In the genomic region with DNA sequence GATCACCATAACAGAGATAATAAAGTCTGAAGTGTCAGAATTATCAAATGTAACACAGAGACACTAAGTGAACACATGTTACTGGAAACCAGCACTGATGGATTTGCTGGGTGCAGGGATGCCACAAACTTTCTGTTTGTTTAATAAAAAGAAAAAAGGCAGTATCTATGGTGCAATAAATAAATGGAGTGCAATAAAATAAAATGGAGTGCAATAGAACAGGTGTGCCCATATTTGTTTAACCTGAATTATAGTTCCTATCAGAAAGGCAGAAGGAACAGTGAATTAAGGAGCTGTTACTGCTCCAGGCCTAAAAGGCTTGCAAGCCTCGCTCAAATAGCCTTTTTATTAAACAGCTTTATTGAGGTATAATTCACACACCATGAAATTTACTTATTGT, we compare ENCODE assay signal across 12 cellular contexts.
DNase-seq lines count a peak whose midpoint lies in the region; ATAC-seq and TF ChIP-seq lines count a peak whose summit lies in the region.
"Had no signal": no experiment of that assay in that cellular context is flagged by ENCODE, and none has a peak within 500 bp of the region (broad histone marks: within the 10 kb centered on the region; RNA-seq: fewer than 3 reads in every experiment).

No MANE protein-coding gene starts in this region.

- ATAC-seq in left colon (peak; percentile 92), omental fat pad (ENCODE audit: low FRiP score) (no peak), GM21360 (IDR thresholded peaks at IDR 0.05; ENCODE audit: unreplicated experiment) (no peak)

- intact Hi-C loops in left colon (cut with DNase I, micrococcal nuclease) = no loop called here

- TF ChIP-seq CTCF in omental fat pad (IDR thresholded peaks at IDR 0.05) = no peak
- no peak for TF ChIP-seq CTCF in GM20000 (IDR thresholded peaks at IDR 0.05; ENCODE audit: extremely low read depth, missing control alignments)

- peak; percentile 7 for DNase-seq in NCI-H1105 treated with DMSO at 0.1 percent for 48 hours (lab: John Stamatoyannopoulos, UW)
- no peak for DNase-seq in NCI-H1105 (lab: John Stamatoyannopoulos, UW)
- DNase-seq in NCI-H748 (lab: John Stamatoyannopoulos, UW; ENCODE audit: unreplicated experiment) = peak; percentile 61
- no peak for DNase-seq in left colon
- DNase-seq in omental fat pad (ENCODE audit: low spot score) = no peak
- DNase-seq in GM20000 (ENCODE audit: low spot score) = no peak
- DNase-seq: DMS 273 treated with DMSO at 0.1 percent for 48 hours, DMS79 treated with DMSO at 0.1 percent for 48 hours, EL, HCEC 1CT, HFFc6 had no signal

Comparison
In these comparisons a context has a peak if more than half of its experiments do, and no peak if none do; other contexts are left out.
1. DNase-seq: peak in NCI-H1105 treated with DMSO at 0.1 percent for 48 hours (single experiment) and NCI-H748 (single experiment); none in NCI-H1105 (single experiment), left colon (0 of 2), omental fat pad (single experiment) and GM20000 (single experiment).